Comparison of ENCODE assay signal across 7 cellular contexts in the genomic region with DNA sequence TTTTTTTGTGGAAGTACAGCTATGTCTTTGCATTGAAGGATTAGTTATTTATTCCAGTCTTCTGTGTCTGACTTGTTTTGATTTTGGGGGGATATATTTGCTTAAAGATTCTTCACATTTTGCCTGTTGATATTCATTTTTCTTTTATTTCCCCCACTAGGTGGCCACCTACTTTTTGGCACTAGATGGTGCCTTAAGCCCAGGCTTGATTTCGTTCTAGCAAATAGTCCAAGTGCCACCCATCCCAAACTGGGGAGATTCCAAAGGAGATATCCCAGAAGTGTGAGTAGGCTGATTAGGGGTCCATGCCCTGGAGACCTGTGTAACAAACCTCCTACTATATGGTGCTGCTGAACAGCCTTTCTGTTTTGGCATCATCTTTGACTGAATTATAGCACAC.
DNase-seq lines count a peak whose midpoint lies in the region; ATAC-seq and TF ChIP-seq lines count a peak whose summit lies in the region.

No MANE protein-coding gene starts in this region.

- peaks cover 3% of the 10 kb centered on the region for H3K4me1 ChIP-seq in mesenchymal stem cell (ENCODE audit: control insufficient read depth, insufficient read depth, low read depth, low read length)

- H4K8ac ChIP-seq in mesenchymal stem cell (ENCODE audit: low read length) = no peak overlapping the region

- H3K27me3 ChIP-seq in WERI-Rb-1 (ENCODE audit: insufficient read depth, low read depth, severe bottlenecking) (no peaks in the 10 kb centered on the region), mesenchymal stem cell (ENCODE audit: control insufficient read depth in 1 of 2, insufficient read depth in 1 of 2, low read length in 2 of 2) (no peaks in the 10 kb centered on the region)

- no peak overlapping the region for H3K9ac ChIP-seq in mesenchymal stem cell (ENCODE audit: low read length)

- no peak overlapping the region for H2BK5ac ChIP-seq in mesenchymal stem cell (ENCODE audit: low read depth, low read length, poor library complexity, severe bottlenecking)

- DNase-seq in ELF-1 (ENCODE audit: low read depth, low spot score) (peak; percentile 20), HS-5 (ENCODE audit: low read depth) (peak; percentile 4), WERI-Rb-1 (no peak), mesenchymal stem cell (peak; percentile 1), NCI-H1930 (lab: John Stamatoyannopoulos, UW) (no peak), NCI-H2029 treated with DMSO at 0.1 percent for 48 hours (lab: John Stamatoyannopoulos, UW) (no peak)

- no peak overlapping the region for H3K4ac ChIP-seq in mesenchymal stem cell (ENCODE audit: low read depth in 1 of 2, low read length in 2 of 2)

- no peak overlapping the region for H3K14ac ChIP-seq in mesenchymal stem cell (ENCODE audit: low read length in 2 of 2)

- H3K27ac ChIP-seq in WERI-Rb-1 = no peak overlapping the region
- no peak overlapping the region for H3K27ac ChIP-seq in mesenchymal stem cell (ENCODE audit: low read length, poor library complexity, severe bottlenecking)

- ATAC-seq in HG03095 (IDR thresholded peaks at IDR 0.05; ENCODE audit: unreplicated experiment) = no peak

- H2BK15ac ChIP-seq in mesenchymal stem cell (ENCODE audit: low read depth, poor library complexity, severe bottlenecking) = no peak overlapping the region

- no peaks in the 10 kb centered on the region for H3K79me1 ChIP-seq in mesenchymal stem cell (replicated peaks; ENCODE audit: low read length, poor library complexity, severe bottlenecking)

- H4K91ac ChIP-seq in mesenchymal stem cell (ENCODE audit: low read length) = no peak overlapping the region

- no peak overlapping the region for H3K18ac ChIP-seq in mesenchymal stem cell (ENCODE audit: low read depth in 1 of 2, low read length in 2 of 2)

- no CpG with 5 or more reads among the region's 1 CpG for WGBS in mesenchymal stem cell

- H3K23ac ChIP-seq in mesenchymal stem cell (ENCODE audit: low read length in 2 of 2) = no peak overlapping the region

- no peak overlapping the region for H2AFZ ChIP-seq in mesenchymal stem cell (ENCODE audit: low read depth, low read length)

- H3K4me3 ChIP-seq in WERI-Rb-1 (ENCODE audit: low read depth, low read length) (no peak overlapping the region), mesenchymal stem cell (ENCODE audit: insufficient read depth in 1 of 2, low read depth in 1 of 2, low read length in 2 of 2) (no peak overlapping the region)

- no peak overlapping the region for H3K4me2 ChIP-seq in mesenchymal stem cell (ENCODE audit: low read length, poor library complexity, severe bottlenecking)

- H3K36me3 ChIP-seq in WERI-Rb-1 = no peaks in the 10 kb centered on the region
- H3K36me3 ChIP-seq in mesenchymal stem cell (ENCODE audit: control insufficient read depth in 1 of 2, insufficient read depth in 2 of 2, low read depth in 1 of 2, low read length in 2 of 2) = no peaks in the 10 kb centered on the region

- TF ChIP-seq CTCF in WERI-Rb-1 (IDR thresholded peaks at IDR 0.05; ENCODE audit: low read depth, low read length) = 0 out of 2 replicates have a peak, but pooled peaks have one; percentile 3

- H2BK12ac ChIP-seq in mesenchymal stem cell (ENCODE audit: low read length in 2 of 2) = no peak overlapping the region

- no peak overlapping the region for H2BK120ac ChIP-seq in mesenchymal stem cell (ENCODE audit: low read depth, low read length)

- H2AK5ac ChIP-seq in mesenchymal stem cell (ENCODE audit: low read length, severe bottlenecking) = no peak overlapping the region

- H3K9me3 ChIP-seq in WERI-Rb-1 (ENCODE audit: severe bottlenecking) (no peaks in the 10 kb centered on the region), mesenchymal stem cell (ENCODE audit: control insufficient read depth, low read length) (peaks cover 26% of the 10 kb centered on the region)

Comparison
In these comparisons a context has a peak if more than half of its experiments do, and no peak if none do; other contexts are left out.
1. DNase-seq: peak in ELF-1 (single experiment), HS-5 (single experiment) and mesenchymal stem cell (single experiment); none in WERI-Rb-1 (single experiment), NCI-H1930 (0 of 2) and NCI-H2029 treated with DMSO at 0.1 percent for 48 hours (single experiment).